Comparison of ENCODE assay signal across 9 cellular contexts in the genomic region with DNA sequence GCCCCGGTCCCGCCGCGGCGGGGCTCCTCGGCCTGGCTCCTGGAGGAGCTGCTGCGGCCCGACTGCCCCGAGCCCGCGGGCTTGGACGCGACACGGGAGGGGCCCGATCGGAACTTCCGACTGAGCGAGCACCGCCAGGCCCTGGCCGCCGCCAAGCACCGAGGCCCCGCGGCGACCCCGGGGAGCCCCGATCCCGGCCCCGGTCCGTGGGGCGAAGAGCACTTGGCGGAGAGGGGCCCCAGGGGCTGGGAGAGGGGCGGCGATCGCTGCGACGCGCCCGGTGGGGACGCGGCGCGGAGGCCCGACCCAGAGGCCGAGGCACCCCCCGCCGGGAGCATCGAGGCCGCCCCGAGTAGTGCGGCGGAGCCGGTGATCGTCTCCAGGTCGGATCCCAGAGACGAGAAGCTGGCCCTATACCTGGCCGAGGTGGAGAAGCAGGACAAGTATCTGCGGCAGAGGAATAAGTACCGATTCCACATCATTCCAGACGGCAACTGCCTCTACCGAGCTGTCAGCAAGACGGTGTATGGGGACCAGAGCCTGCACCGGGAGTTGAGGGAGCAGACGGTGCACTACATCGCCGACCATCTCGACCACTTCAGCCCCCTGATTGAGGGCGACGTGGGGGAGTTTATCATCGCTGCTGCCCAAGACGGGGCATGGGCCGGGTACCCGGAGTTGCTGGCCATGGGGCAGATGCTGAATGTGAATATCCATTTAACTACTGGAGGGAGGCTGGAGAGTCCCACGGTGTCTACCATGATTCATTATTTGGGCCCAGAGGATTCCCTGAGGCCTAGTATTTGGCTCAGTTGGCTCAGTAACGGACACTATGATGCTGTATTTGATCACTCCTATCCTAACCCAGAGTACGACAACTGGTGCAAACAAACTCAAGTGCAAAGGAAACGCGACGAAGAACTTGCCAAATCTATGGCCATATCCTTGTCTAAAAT. TPM values are rescaled to one million over a fixed set of nuclear protein-coding genes. Genes with fewer than 3 reads are reported as not detected.
DNase-seq lines count a peak whose midpoint lies in the region; ATAC-seq, FAIRE-seq and TF ChIP-seq lines count a peak whose summit lies in the region.
"Had no signal": no experiment of that assay in that cellular context is flagged by ENCODE, and none has a peak within 500 bp of the region (broad histone marks: within the 10 kb centered on the region; RNA-seq: fewer than 3 reads in every experiment).

No MANE protein-coding gene starts in this region.

- intact Hi-C loops in sciatic nerve (cut with DNase I): loop anchor here (5.0 kb wide), 1 partner anchor 93 kb away; no protein-coding TSS in a partner anchor

- H3K4me2 ChIP-seq in astrocyte (ENCODE audit: low read length): peak overlapping the region; percentile 92

- peaks cover 4% of the 10 kb centered on the region for H3K79me2 ChIP-seq in astrocyte (ENCODE audit: insufficient read depth, low read length)

- no CpG with 5 or more reads among the region's 79 CpGs for WGBS in iPS DF 6.9 (ENCODE audit: insufficient coverage, insufficient read length)

- H3K9me3 Mint-ChIP-seq in astrocyte (ENCODE audit: unreplicated experiment): peaks cover 4% of the 10 kb centered on the region

- H3K4me3 ChIP-seq in SK-N-MC (peak overlapping the region; percentile 83), astrocyte (ENCODE audit: insufficient read depth, low read depth, low read length) (peak overlapping the region; percentile 68), iPS DF 6.9 (ENCODE audit: low read length) (peak overlapping the region; percentile 85; the same call in 1 of the 2 replicates)

- peaks cover 13% of the 10 kb centered on the region for H3K4me1 ChIP-seq in astrocyte (ENCODE audit: insufficient read depth, low read length)
- H3K4me1 ChIP-seq in iPS DF 6.9 (ENCODE audit: control insufficient read depth, insufficient read depth, low read length): no peaks in the 10 kb centered on the region

- no peak for TF ChIP-seq CTCF in astrocyte (IDR thresholded peaks at IDR 0.05; ENCODE audit: insufficient read depth, low read depth, low read length)

- peak overlapping the region; percentile 88 for H3K4me3 Mint-ChIP-seq in astrocyte (ENCODE audit: unreplicated experiment)

- H3K9me3 ChIP-seq in SK-N-MC (ENCODE audit: low read depth, low read length) (no peaks in the 10 kb centered on the region), astrocyte (ENCODE audit: insufficient read depth, low read depth, low read length) (no peaks in the 10 kb centered on the region), iPS DF 6.9 (ENCODE audit: control insufficient read depth, insufficient read depth, low read length) (no peaks in the 10 kb centered on the region)

- H3K27ac ChIP-seq in SK-N-MC: peak overlapping the region; percentile 50; the same call in 1 of the 2 replicates
- peak overlapping the region; percentile 80 for H3K27ac ChIP-seq in astrocyte (ENCODE audit: low read depth, low read length)
- H3K27ac ChIP-seq in iPS DF 6.9 (ENCODE audit: low read length): no peak overlapping the region

- no peaks in the 10 kb centered on the region for H3K36me3 ChIP-seq in SK-N-MC (ENCODE audit: insufficient read depth, low read length)
- no peaks in the 10 kb centered on the region for H3K36me3 ChIP-seq in astrocyte (ENCODE audit: insufficient read depth, low read length)
- H3K36me3 ChIP-seq in iPS DF 6.9 (ENCODE audit: control insufficient read depth, insufficient read depth, low read length): no peaks in the 10 kb centered on the region

- ATAC-seq in HG03025 (IDR thresholded peaks at IDR 0.05; ENCODE audit: low FRiP score, unreplicated experiment): peak; percentile 21
- no peak for ATAC-seq in sciatic nerve

- peaks cover 13% of the 10 kb centered on the region for H3K4me1 Mint-ChIP-seq in astrocyte (ENCODE audit: low read depth, unreplicated experiment)

- peaks cover 1% of the 10 kb centered on the region for H3K36me3 Mint-ChIP-seq in astrocyte (ENCODE audit: low read depth, unreplicated experiment)

- H2AFZ ChIP-seq in astrocyte (ENCODE audit: low read depth, low read length): peak overlapping the region; percentile 69

- H3K27me3 ChIP-seq in astrocyte (ENCODE audit: insufficient read depth, low read length): no peaks in the 10 kb centered on the region
- H3K27me3 ChIP-seq in iPS DF 6.9 (ENCODE audit: control insufficient read depth, insufficient read depth, low read length): no peaks in the 10 kb centered on the region

- DNase-seq in NCI-H2227 (lab: John Stamatoyannopoulos, UW; ENCODE audit: unreplicated experiment) (peak; percentile 18), NCI-H2227 treated with DMSO at 0.1 percent for 48 hours (lab: John Stamatoyannopoulos, UW) (no peak), SK-N-MC (ENCODE audit: low read depth, low spot score) (no peak), astrocyte (ENCODE audit: low read depth) (peak; percentile 16), iPS DF 6.9 (ENCODE audit: low read depth, low spot score) (no peak), sciatic nerve (ENCODE audit: low spot score) (peak; percentile 62), superior temporal gyrus (ENCODE audit: extremely low spot score) (no peak)

- peak overlapping the region; percentile 86 for H3K27ac Mint-ChIP-seq in astrocyte (ENCODE audit: unreplicated experiment)

- no peak for FAIRE-seq in astrocyte (lab: Jason Lieb, UNC)
- FAIRE-seq: G401.6 had no signal

- peaks cover 16% of the 10 kb centered on the region for H4K20me1 ChIP-seq in astrocyte (ENCODE audit: insufficient read depth, low read length)

- H3K9ac ChIP-seq in SK-N-MC (ENCODE audit: insufficient read length): peak overlapping the region; percentile 73
- peak overlapping the region; percentile 82 for H3K9ac ChIP-seq in astrocyte (ENCODE audit: low read length)

- H3K27me3 Mint-ChIP-seq in astrocyte (ENCODE audit: low read depth, unreplicated experiment): no peaks in the 10 kb centered on the region

RNA-seq across cellular contexts. Expression of gene OTUD1, which starts 1.3 kb away (rescaled TPM):
- 5.5 and 6.3 TPM in 2 replicates for total RNA-seq in astrocyte
- 33.9 TPM for total RNA-seq in sciatic nerve

Comparison
In these comparisons a context has a peak if more than half of its experiments do, and no peak if none do; other contexts are left out.
1. DNase-seq: peak in NCI-H2227 (single experiment), astrocyte (single experiment) and sciatic nerve (single experiment); none in NCI-H2227 treated with DMSO at 0.1 percent for 48 hours (single experiment), SK-N-MC (single experiment), iPS DF 6.9 (single experiment) and superior temporal gyrus (single experiment).
2. Peak in every context shown above with its lines, with median percentiles within 50 percentile points of each other: H3K4me3 ChIP-seq.